Comparison of ENCODE assay signal across 43 cellular contexts in the genomic region with DNA sequence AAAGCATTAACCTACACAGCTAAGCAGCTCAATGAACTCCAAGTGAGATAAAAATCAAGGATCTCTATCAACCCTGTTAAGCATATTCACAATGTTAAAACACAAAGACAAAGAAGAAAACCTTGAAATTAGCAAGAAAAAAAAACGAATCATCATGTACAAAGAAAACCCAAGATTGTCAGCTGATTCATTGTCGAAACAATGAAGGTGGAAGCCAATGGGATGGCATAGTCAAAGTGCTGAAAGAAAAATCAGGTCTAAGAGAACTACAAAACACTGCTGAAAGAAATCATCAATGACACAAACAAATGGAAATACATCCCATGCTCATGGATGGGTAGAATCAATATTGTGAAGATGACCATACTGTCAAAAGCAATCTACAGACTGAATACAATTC. TPM values are rescaled to one million over a fixed set of nuclear protein-coding genes. Genes with fewer than 3 reads are reported as not detected.
"Had no signal": no experiment of that assay in that cellular context is flagged by ENCODE, and none has a peak within 500 bp of the region (broad histone marks: within the 10 kb centered on the region; RNA-seq: fewer than 3 reads in every experiment).

No MANE protein-coding gene starts in this region.

- H3K4me3 Mint-ChIP-seq: activated naive CD4-positive, alpha-beta T cell treated with anti-CD3 and anti-CD28 coated beads for 36 hours; activated naive CD4-positive, alpha-beta T cell treated with anti-CD3 and anti-CD28 coated beads, Interleukin-2, amount 10 ng/mL, durations not matched to agents 7 days and 5 days; activated naive CD4-positive, alpha-beta T cell treated with anti-CD3 and anti-CD28 coated beads, Interleukin-2, amount 50 U/mL, for 24 hours; activated naive CD8-positive, alpha-beta T cell; activated naive CD8-positive, alpha-beta T cell treated with anti-CD3 and anti-CD28 coated beads for 36 hours; activated naive CD8-positive, alpha-beta T cell treated with anti-CD3 and anti-CD28 coated beads, Interleukin-2, amount 10 ng/mL, durations not matched to agents 7 days and 5 days; activated naive CD8-positive, alpha-beta T cell treated with anti-CD3 and anti-CD28 coated beads, Interleukin-2, amount 50 U/mL, for 24 hours; activated T-cell treated with anti-CD3 and anti-CD28 coated beads, Interleukin-2, amount 50 U/mL, for 24 hours; activated T-cell treated with anti-CD3 and anti-CD28 coated beads, Interleukin-2, amount 50 U/mL, for 4 hours; activated T-cell treated with anti-CD3 and anti-CD28 coated beads, Interleukin-2, amount 50 U/mL, for 72 hours; activated T-helper 1 cell treated with anti-CD3 and anti-CD28 coated beads, Interleukin-12 subunit alpha, Interleukin-12 subunit beta, Interleukin-2, Interleukin-4 antibody, amounts not matched to agents 30 ng/mL and 10 ng/mL and 1 ng/mL, durations not matched to agents 14 hours and 24 hours and 36 hours; activated T-helper 17 cell treated with anti-CD3 and anti-CD28 coated beads, Interleukin-2, amount 50 U/mL, for 72 hours; brain; central memory CD8-positive, alpha-beta T cell had no signal

- H3K27ac ChIP-seq: adrenal gland, ascending aorta, body of pancreas, brain microvascular endothelial cell, breast epithelium, cardiac muscle cell had no signal

- H3K4me3 ChIP-seq: adrenal gland, ascending aorta, body of pancreas, breast epithelium, cardiac muscle cell had no signal

- FAIRE-seq: astrocyte, bronchial epithelial cell had no signal

- DNase-seq: activated effector memory CD4-positive, alpha-beta T cell treated with anti-CD3 and anti-CD28 coated beads, Interleukin-2, amount 50 U/mL, for 16 hours; activated effector memory CD4-positive, alpha-beta T cell treated with Interleukin-2 at 50 U/mL for 16 hours; activated gamma-delta T cell; activated gamma-delta T cell treated with Interleukin-2 at 50 U/mL for 16 hours; activated naive CD4-positive, alpha-beta T cell; activated naive CD4-positive, alpha-beta T cell treated with anti-CD3 and anti-CD28 coated beads for 36 hours; activated naive CD4-positive, alpha-beta T cell treated with anti-CD3 and anti-CD28 coated beads, Interleukin-2, amount 10 ng/mL, durations not matched to agents 7 days and 5 days; activated naive CD4-positive, alpha-beta T cell treated with anti-CD3 and anti-CD28 coated beads, Interleukin-2, amount 50 U/mL, for 16 hours; activated naive CD4-positive, alpha-beta T cell treated with Interleukin-2 at 50 U/mL for 16 hours; activated naive CD8-positive, alpha-beta T cell treated with anti-CD3 and anti-CD28 coated beads for 36 hours; activated naive CD8-positive, alpha-beta T cell treated with anti-CD3 and anti-CD28 coated beads, Interleukin-2, amount 10 ng/mL, durations not matched to agents 7 days and 5 days; activated naive CD8-positive, alpha-beta T cell treated with anti-CD3 and anti-CD28 coated beads, Interleukin-2, amount 50 U/mL, for 24 hours; activated T-cell treated with anti-CD3 and anti-CD28 coated beads, Interleukin-2, amount 50 U/mL, for 24 hours; activated T-cell treated with anti-CD3 and anti-CD28 coated beads, Interleukin-2, amount 50 U/mL, for 4 hours; activated T-cell treated with anti-CD3 and anti-CD28 coated beads, Interleukin-2, amount 50 U/mL, for 48 hours; activated T-cell treated with anti-CD3 and anti-CD28 coated beads, Interleukin-2, amount 50 U/mL, for 72 hours; adrenal gland; amniotic stem cell; amygdala; anterior cingulate cortex; aorta; body of pancreas; brain microvascular endothelial cell; caudate nucleus; central memory CD4-positive, alpha-beta T cell; cerebellar nuclear complex had no signal

- H3K27me3 ChIP-seq: adrenal gland, ascending aorta, body of pancreas, brain microvascular endothelial cell, breast epithelium, cardiac muscle cell had no signal

- ATAC-seq: activated naive CD4-positive, alpha-beta T cell treated with anti-CD3 and anti-CD28 coated beads, Interleukin-2, amount 50 U/mL, for 72 hours; activated naive CD8-positive, alpha-beta T cell treated with anti-CD3 and anti-CD28 coated beads, Interleukin-2, amount 50 U/mL, for 24 hours; activated T-cell treated with anti-CD3 and anti-CD28 coated beads, Interleukin-2, amount 50 U/mL, for 4 hours; activated T-cell treated with anti-CD3 and anti-CD28 coated beads, Interleukin-2, amount 50 U/mL, for 72 hours; activated T-helper 17 cell treated with anti-CD3 and anti-CD28 coated beads, Interleukin-2, amount 50 U/mL, for 72 hours; body of pancreas had no signal

- H3K27ac Mint-ChIP-seq: activated naive CD4-positive, alpha-beta T cell treated with anti-CD3 and anti-CD28 coated beads for 36 hours; activated naive CD4-positive, alpha-beta T cell treated with anti-CD3 and anti-CD28 coated beads, Interleukin-2, amount 10 ng/mL, durations not matched to agents 7 days and 5 days; activated naive CD4-positive, alpha-beta T cell treated with anti-CD3 and anti-CD28 coated beads, Interleukin-2, amount 50 U/mL, for 24 hours; activated naive CD4-positive, alpha-beta T cell treated with anti-CD3 and anti-CD28 coated beads, Interleukin-2, amount 50 U/mL, for 72 hours; activated naive CD8-positive, alpha-beta T cell; activated naive CD8-positive, alpha-beta T cell treated with anti-CD3 and anti-CD28 coated beads for 36 hours; activated naive CD8-positive, alpha-beta T cell treated with anti-CD3 and anti-CD28 coated beads, Interleukin-2, amount 10 ng/mL, durations not matched to agents 7 days and 5 days; activated naive CD8-positive, alpha-beta T cell treated with anti-CD3 and anti-CD28 coated beads, Interleukin-2, amount 50 U/mL, for 24 hours; activated T-cell treated with anti-CD3 and anti-CD28 coated beads, Interleukin-2, amount 50 U/mL, for 24 hours; activated T-cell treated with anti-CD3 and anti-CD28 coated beads, Interleukin-2, amount 50 U/mL, for 72 hours; activated T-helper 1 cell treated with anti-CD3 and anti-CD28 coated beads, Interleukin-12 subunit alpha, Interleukin-12 subunit beta, Interleukin-2, Interleukin-4 antibody, amounts not matched to agents 30 ng/mL and 10 ng/mL and 1 ng/mL, durations not matched to agents 14 hours and 24 hours and 36 hours; activated T-helper 17 cell treated with anti-CD3 and anti-CD28 coated beads, Interleukin-2, amount 50 U/mL, for 72 hours; activated T-helper 2 cell treated with anti-CD3 and anti-CD28 coated beads, Interferon-gamma antibody, Interleukin-2, Interleukin-4, amounts not matched to agents 10 μg/mL and 5 μg/mL and 100 μg/mL, durations not matched to agents 14 hours and 24 hours and 36 hours; brain had no signal

- H3K4me1 Mint-ChIP-seq: activated naive CD4-positive, alpha-beta T cell treated with anti-CD3 and anti-CD28 coated beads, Interleukin-2, amount 10 ng/mL, durations not matched to agents 7 days and 5 days; activated naive CD4-positive, alpha-beta T cell treated with anti-CD3 and anti-CD28 coated beads, Interleukin-2, amount 50 U/mL, for 24 hours; activated naive CD8-positive, alpha-beta T cell treated with anti-CD3 and anti-CD28 coated beads for 36 hours; activated naive CD8-positive, alpha-beta T cell treated with anti-CD3 and anti-CD28 coated beads, Interleukin-2, amount 10 ng/mL, durations not matched to agents 7 days and 5 days; activated naive CD8-positive, alpha-beta T cell treated with anti-CD3 and anti-CD28 coated beads, Interleukin-2, amount 50 U/mL, for 24 hours; activated T-helper 17 cell treated with anti-CD3 and anti-CD28 coated beads, Interleukin-2, amount 50 U/mL, for 72 hours; brain; central memory CD8-positive, alpha-beta T cell had no signal

- H3K36me3 ChIP-seq: adrenal gland, ascending aorta, brain microvascular endothelial cell, breast epithelium, cardiac muscle cell had no signal

- H3K9me3 ChIP-seq: adrenal gland had no signal

- H3K36me3 Mint-ChIP-seq: activated naive CD4-positive, alpha-beta T cell treated with anti-CD3 and anti-CD28 coated beads, Interleukin-2, amount 10 ng/mL, durations not matched to agents 7 days and 5 days; activated naive CD8-positive, alpha-beta T cell treated with anti-CD3 and anti-CD28 coated beads, Interleukin-2, amount 10 ng/mL, durations not matched to agents 7 days and 5 days; brain had no signal

- H3K4me1 ChIP-seq: adrenal gland, ascending aorta, body of pancreas, breast epithelium had no signal

RNA-seq across cellular contexts. Expression of a gene that starts 32.5 kb away (rescaled TPM):
- total RNA-seq: activated naive CD4-positive, alpha-beta T cell treated with anti-CD3 and anti-CD28 coated beads for 36 hours; activated naive CD4-positive, alpha-beta T cell treated with anti-CD3 and anti-CD28 coated beads, Interleukin-2, amount 50 U/mL, for 72 hours; activated naive CD8-positive, alpha-beta T cell treated with anti-CD3 and anti-CD28 coated beads for 36 hours; activated naive CD8-positive, alpha-beta T cell treated with anti-CD3 and anti-CD28 coated beads, Interleukin-2, amount 10 ng/mL, durations not matched to agents 7 days and 5 days; activated T-cell treated with anti-CD3 and anti-CD28 coated beads, Interleukin-2, amount 50 U/mL, for 4 hours; activated T-cell treated with anti-CD3 and anti-CD28 coated beads, Interleukin-2, amount 50 U/mL, for 72 hours; activated T-helper 1 cell treated with anti-CD3 and anti-CD28 coated beads, Interleukin-12 subunit alpha, Interleukin-12 subunit beta, Interleukin-2, Interleukin-4 antibody, amounts not matched to agents 30 ng/mL and 10 ng/mL and 1 ng/mL, durations not matched to agents 14 hours and 24 hours and 36 hours; activated T-helper 17 cell treated with anti-CD3 and anti-CD28 coated beads, Interleukin-2, amount 50 U/mL, for 72 hours; activated T-helper 2 cell treated with anti-CD3 and anti-CD28 coated beads, Interferon-gamma antibody, Interleukin-2, Interleukin-4, amounts not matched to agents 10 μg/mL and 5 μg/mL and 100 μg/mL, durations not matched to agents 14 hours and 24 hours and 36 hours; adrenal gland; aorta; ascending aorta; astrocyte; body of pancreas; breast epithelium; bronchial epithelial cell; cardiac muscle cell; cardiac septum; cerebellum; chondrocyte had no signal
- polyA plus RNA-seq: adipose tissue, adrenal gland, aorta, cardiac muscle cell had no signal
